20 cellular contexts compared by ENCODE assay signal in the genomic region with DNA sequence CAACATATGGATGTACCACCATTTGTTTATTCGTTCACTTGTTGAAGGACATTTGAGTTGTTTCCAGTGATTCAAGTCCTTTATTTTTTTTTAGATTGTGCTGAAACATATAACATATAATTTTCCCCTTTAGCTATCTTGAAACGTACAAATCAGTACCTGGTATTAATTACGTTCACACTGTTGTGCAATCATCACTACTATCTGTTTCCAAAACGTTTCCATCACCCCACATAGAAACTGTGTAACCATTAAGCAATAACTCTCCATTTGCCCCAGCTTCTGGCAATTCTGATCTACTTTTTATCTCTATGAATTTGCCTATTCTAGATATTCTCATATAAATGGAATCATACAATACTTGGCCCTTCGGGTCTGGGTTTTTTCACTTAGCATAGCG.
DNase-seq lines count a peak whose midpoint lies in the region; ATAC-seq and TF ChIP-seq lines count a peak whose summit lies in the region.
"Had no signal": no experiment of that assay in that cellular context is flagged by ENCODE, and none has a peak within 500 bp of the region (broad histone marks: within the 10 kb centered on the region; RNA-seq: fewer than 3 reads in every experiment).

No MANE protein-coding gene starts in this region.

- in situ Hi-C loops in mammary epithelial cell (cut with MboI; ENCODE audit: low sequenced_read_pairs in 2 of 2): no loop called here

- BruUV-seq in mammary epithelial cell (replicated peaks; lab: Mats Ljungman, UMichigan): no TSS peak

- no peak for TF ChIP-seq POLR2A in heart left ventricle (IDR thresholded peaks at IDR 0.05)

- intact Hi-C loops in left cardiac atrium (cut with DNase I): no loop called here
- intact Hi-C loops in heart left ventricle (cut with DNase I): no loop called here
- intact Hi-C loops in mammary epithelial cell (cut with micrococcal nuclease): no loop called here

- H4K20me1 ChIP-seq in mammary epithelial cell (ENCODE audit: insufficient read depth, low read length): no peaks in the 10 kb centered on the region

- no peak overlapping the region for H3K4me2 ChIP-seq in mammary epithelial cell (ENCODE audit: insufficient read depth, low read depth, low read length)

- H3K27me3 ChIP-seq in heart left ventricle (no peaks in the 10 kb centered on the region), mammary epithelial cell (ENCODE audit: insufficient read depth, low read length) (no peaks in the 10 kb centered on the region)
- H3K27me3 ChIP-seq: SJSA1 had no signal

- 91 to 93% (median 92%) methylated on average over 6 of the region's 6 CpGs for WGBS in heart left ventricle, 4 donors
- WGBS in mammary epithelial cell (ENCODE audit: low coverage, missing lambda C conversion rate): 74% methylated on average over 6 of the region's 6 CpGs

- H3K4me1 ChIP-seq in heart left ventricle (peaks cover 0 to 20% (median 9%) of the 10 kb centered on the region in 12 donors), mammary epithelial cell (ENCODE audit: insufficient read depth, low read length) (peaks cover 12% of the 10 kb centered on the region)
- H3K4me1 ChIP-seq: SJSA1 had no signal

- no peak overlapping the region for H3K9ac ChIP-seq in mammary epithelial cell (ENCODE audit: insufficient read depth, low read length)

- no peak for DNase-seq in left cardiac atrium
- no peak for DNase-seq in heart left ventricle
- DNase-seq in fibroblast of mammary gland (ENCODE audit: low read depth): peak; percentile 62
- DNase-seq in omental fat pad (ENCODE audit: low spot score): no peak
- DNase-seq in mammary epithelial cell: no peak
- DNase-seq in AG08395 (ENCODE audit: low spot score): no peak
- DNase-seq in NCI-H146 (lab: John Stamatoyannopoulos, UW): no peak
- DNase-seq: ACHN, GOT3, Kasumi-1, NCI-H1694 treated with DMSO at 0.1 percent for 48 hours, NCI-H2081 treated with DMSO at 0.1 percent for 48 hours, NCI-H2171 treated with DMSO at 0.1 percent for 48 hours, NCI-H446, NCI-H526 had no signal

- H3K79me2 ChIP-seq in mammary epithelial cell (ENCODE audit: insufficient read depth, low read length): no peaks in the 10 kb centered on the region

- H3K4me3 ChIP-seq in heart left ventricle (no peak overlapping the region), fibroblast of mammary gland (ENCODE audit: control insufficient read depth, low read depth, low read length) (no peak overlapping the region), mammary epithelial cell (replicated peaks in 1 of 3; ENCODE audit: insufficient read depth in 1 of 3, low read depth in 2 of 3, low read length in 3 of 3) (no peak overlapping the region)
- H3K4me3 ChIP-seq: SJSA1 had no signal

- dilution Hi-C loops in mammary epithelial cell (cut with HindIII; ENCODE audit: low sequenced_read_pairs): no loop called here

- no peak overlapping the region for H2AFZ ChIP-seq in mammary epithelial cell (ENCODE audit: low read depth, low read length)

- H3K9me3 ChIP-seq in heart left ventricle: no peaks in the 10 kb centered on the region
- no peaks in the 10 kb centered on the region for H3K9me3 ChIP-seq in mammary epithelial cell (replicated peaks; ENCODE audit: insufficient read depth, low read length)
- H3K9me3 ChIP-seq: SJSA1 had no signal

- H3K27ac ChIP-seq in heart left ventricle (no peak overlapping the region), mammary epithelial cell (ENCODE audit: insufficient read depth, low read depth, low read length) (no peak overlapping the region)
- H3K27ac ChIP-seq: 22Rv1, SJSA1 had no signal

- ATAC-seq in left cardiac atrium: peak; percentile 13 to 75
- ATAC-seq in heart left ventricle: no peak
- ATAC-seq in omental fat pad (ENCODE audit: low FRiP score): peak; percentile 29
- ATAC-seq in HG02588 (IDR thresholded peaks at IDR 0.05; ENCODE audit: unreplicated experiment): no peak
- ATAC-seq: HCT116, Right ventricle myocardium inferior had no signal

- TF ChIP-seq CTCF in heart left ventricle (IDR thresholded peaks at IDR 0.05): no peak
- no peak for TF ChIP-seq CTCF in fibroblast of mammary gland (conservative IDR thresholded peaks at IDR 0.05; ENCODE audit: control insufficient read depth, insufficient read depth, low read depth, low read length)
- no peak for TF ChIP-seq CTCF in omental fat pad (IDR thresholded peaks at IDR 0.05)
- no peak for TF ChIP-seq CTCF in mammary epithelial cell (conservative IDR thresholded peaks at IDR 0.05 in 1 of 2, IDR thresholded peaks at IDR 0.05 in 1 of 2; ENCODE audit: extremely low read depth in 1 of 2, insufficient read depth in 1 of 2, low read depth in 1 of 2, low read length in 2 of 2)

- CTCF ChIA-PET in mammary epithelial cell (lab: Charles Lee; ENCODE audit: low non-redundant PET): no interaction called here

- H3K36me3 ChIP-seq in heart left ventricle (no peaks in the 10 kb centered on the region), mammary epithelial cell (ENCODE audit: insufficient read depth, low read length) (no peaks in the 10 kb centered on the region)
- H3K36me3 ChIP-seq: SJSA1 had no signal

Comparison
In these comparisons a context has a peak if more than half of its experiments do, and no peak if none do; other contexts are left out.
1. ATAC-seq: peak in left cardiac atrium (2 of 2) and omental fat pad (single experiment); none in heart left ventricle (0 of 4) and HG02588 (single experiment).